8 cellular contexts compared by ENCODE assay signal in genomic region chr22:50218996-50219727, GRCh38. TPM values are rescaled to one million over a fixed set of nuclear protein-coding genes. Genes with fewer than 3 reads are reported as not detected.
DNase-seq lines count a peak whose midpoint lies in the region; ATAC-seq and TF ChIP-seq lines count a peak whose summit lies in the region.

No MANE protein-coding gene starts in this region.

- POLR2A ChIA-PET in naive thymus-derived CD4-positive, alpha-beta T cell (lab: Charles Lee) = interaction anchor here (0.6 to 0.7 kb wide), 2 partner anchors 8 to 401 kb away, joined by 3 to 4 read pairs; no protein-coding TSS in a partner anchor

- H3K4me1 Mint-ChIP-seq in GM23338 (peaks cover 2% of the 10 kb centered on the region; the same call in 2 of the 3 replicates), endodermal cell (no peaks in the 10 kb centered on the region)
- peaks cover 0 to 9% (median 5%) of the 10 kb centered on the region in 7 donors for H3K4me1 Mint-ChIP-seq in naive thymus-derived CD4-positive, alpha-beta T cell

- H3K27me3 ChIP-seq in GM23338 (ENCODE audit: insufficient read depth) (no peaks in the 10 kb centered on the region), endodermal cell (ENCODE audit: control insufficient read depth, insufficient read depth, low read length, poor library complexity, severe bottlenecking) (no peaks in the 10 kb centered on the region)
- H3K27me3 ChIP-seq in naive thymus-derived CD4-positive, alpha-beta T cell (ENCODE audit: control insufficient read depth in 2 of 2, insufficient read depth in 2 of 2, low read length in 2 of 2) = no peaks in the 10 kb centered on the region

- peak; percentile 77 for DNase-seq in GM23338 (ENCODE audit: low spot score)
- DNase-seq in NCI-H226 = peak; percentile 72
- DNase-seq in endodermal cell = peak; percentile 86
- no peak for DNase-seq in naive thymus-derived CD4-positive, alpha-beta T cell
- DNase-seq in middle frontal gyrus (ENCODE audit: extremely low spot score, low spot score) = no peak

- ATAC-seq in GM23338 (peak; percentile 88), HG03025 (IDR thresholded peaks at IDR 0.05; ENCODE audit: low FRiP score, unreplicated experiment) (no peak), GM21619 (IDR thresholded peaks at IDR 0.05; ENCODE audit: unreplicated experiment) (no peak), HG03469 (IDR thresholded peaks at IDR 0.05; ENCODE audit: unreplicated experiment) (no peak)
- ATAC-seq in naive thymus-derived CD4-positive, alpha-beta T cell = peak; percentile 55

- no peaks in the 10 kb centered on the region for H3K9me3 ChIP-seq in endodermal cell (ENCODE audit: control insufficient read depth, low read length)
- no peaks in the 10 kb centered on the region for H3K9me3 ChIP-seq in naive thymus-derived CD4-positive, alpha-beta T cell (ENCODE audit: control insufficient read depth in 2 of 3, low read length in 3 of 3)

- CTCF ChIA-PET in naive thymus-derived CD4-positive, alpha-beta T cell (lab: Charles Lee) = no interaction called here

- H3K27ac Mint-ChIP-seq in GM23338 = no peak overlapping the region
- H3K27ac Mint-ChIP-seq in endodermal cell = no peak overlapping the region
- peak overlapping the region in 1 of 9 donors; percentile 43 for H3K27ac Mint-ChIP-seq in naive thymus-derived CD4-positive, alpha-beta T cell

- no peak for TF ChIP-seq CTCF in GM23338 (conservative IDR thresholded peaks at IDR 0.05; ENCODE audit: low read depth in 2 of 2)
- TF ChIP-seq CTCF in endodermal cell (conservative IDR thresholded peaks at IDR 0.05) = no peak

- H3K4me3 Mint-ChIP-seq in GM23338 (no peak overlapping the region; the same call in 2 of the 3 replicates), endodermal cell (no peak overlapping the region)
- no peak overlapping the region for H3K4me3 Mint-ChIP-seq in naive thymus-derived CD4-positive, alpha-beta T cell

- no peak overlapping the region for H3K9ac ChIP-seq in endodermal cell (ENCODE audit: extremely low read depth, low read length, poor library complexity, severe bottlenecking)

- peaks cover 8% of the 10 kb centered on the region for H4K20me1 ChIP-seq in GM23338 (replicated peaks; ENCODE audit: insufficient read depth)

- 90 to 91% methylated on average over 30 to 42 of the region's 42 CpGs for WGBS in endodermal cell (ENCODE audit: insufficient coverage in 1 of 2, insufficient read length in 1 of 2), 2 experiments

- peaks cover 1% of the 10 kb centered on the region for H3K27me3 Mint-ChIP-seq in GM23338 (ENCODE audit: insufficient read depth, low read depth, poor library complexity)
- no peaks in the 10 kb centered on the region for H3K27me3 Mint-ChIP-seq in endodermal cell (ENCODE audit: insufficient read depth)
- no peaks in the 10 kb centered on the region for H3K27me3 Mint-ChIP-seq in naive thymus-derived CD4-positive, alpha-beta T cell

- H3K4me1 ChIP-seq in GM23338 (ENCODE audit: insufficient read depth) = no peaks in the 10 kb centered on the region; the same call in 1 of the 2 replicates
- no peaks in the 10 kb centered on the region for H3K4me1 ChIP-seq in endodermal cell (ENCODE audit: control insufficient read depth, insufficient read depth, low read length)
- no peaks in the 10 kb centered on the region for H3K4me1 ChIP-seq in naive thymus-derived CD4-positive, alpha-beta T cell (ENCODE audit: control insufficient read depth in 2 of 2, insufficient read depth in 2 of 2, low read length in 2 of 2)

- H3K36me3 ChIP-seq in GM23338 (ENCODE audit: insufficient read depth) (no peaks in the 10 kb centered on the region), endodermal cell (ENCODE audit: control insufficient read depth, insufficient read depth, low read length) (peaks cover 55% of the 10 kb centered on the region)
- peaks cover 7 to 94% (median 28%) of the 10 kb centered on the region in 3 experiments for H3K36me3 ChIP-seq in naive thymus-derived CD4-positive, alpha-beta T cell (ENCODE audit: control insufficient read depth in 2 of 3, insufficient read depth in 3 of 3, low read length in 3 of 3)

- intact Hi-C loops in naive thymus-derived CD4-positive, alpha-beta T cell (cut with micrococcal nuclease) = no loop called here

- no peaks in the 10 kb centered on the region for H3K9me2 ChIP-seq in GM23338 (ENCODE audit: insufficient read depth)

- peaks cover 5% of the 10 kb centered on the region; the same call in 1 of the 2 replicates for H3K79me2 ChIP-seq in GM23338 (replicated peaks; ENCODE audit: insufficient read depth)

- no peak overlapping the region for H3K27ac ChIP-seq in GM23338 (ENCODE audit: low read depth)
- no peak overlapping the region for H3K27ac ChIP-seq in endodermal cell (ENCODE audit: low read depth, low read length)
- no peak overlapping the region for H3K27ac ChIP-seq in naive thymus-derived CD4-positive, alpha-beta T cell (ENCODE audit: low read depth, low read length)

- H3K36me3 Mint-ChIP-seq in GM23338 (ENCODE audit: low read depth) = peaks cover 62% of the 10 kb centered on the region
- H3K36me3 Mint-ChIP-seq in endodermal cell (ENCODE audit: low read depth) = peaks cover 67% of the 10 kb centered on the region
- peaks cover 0 to 21% (median 8%) of the 10 kb centered on the region in 5 donors for H3K36me3 Mint-ChIP-seq in naive thymus-derived CD4-positive, alpha-beta T cell

- no peaks in the 10 kb centered on the region for H3F3A ChIP-seq in GM23338 (replicated peaks; ENCODE audit: low read depth)

- no peak overlapping the region for H3K4me2 ChIP-seq in GM23338

- H3K9me3 Mint-ChIP-seq in GM23338 (no peaks in the 10 kb centered on the region), endodermal cell (no peaks in the 10 kb centered on the region)
- H3K9me3 Mint-ChIP-seq in naive thymus-derived CD4-positive, alpha-beta T cell = no peaks in the 10 kb centered on the region

- H3K4me3 ChIP-seq in GM23338 (no peak overlapping the region), endodermal cell (ENCODE audit: low read length) (no peak overlapping the region)
- no peak overlapping the region for H3K4me3 ChIP-seq in naive thymus-derived CD4-positive, alpha-beta T cell (ENCODE audit: low read length)

- H2AFZ ChIP-seq in GM23338 = no peak overlapping the region

RNA-seq across cellular contexts. Expression of gene SELENOO, which starts 18.4 kb away (rescaled TPM):
- 16.9 and 21.3 TPM in 2 replicates for total RNA-seq in GM23338 (2014; rRNA removed; shearing (Covaris generic))
- 6.8 and 8.6 TPM in 2 replicates for polyA plus RNA-seq in GM23338 (2016; fragmentation: Nextera tagmentation; extraction: Ambion mirVana)
- total RNA-seq in endodermal cell = 10 to 100 TPM; 22.2 to 22.9 TPM
- 17.4 TPM for polyA plus RNA-seq in endodermal cell (2013, experiment 1 of 2)
- 17.2 TPM for polyA plus RNA-seq in endodermal cell (2013, experiment 2 of 2)
- 10 to 100 TPM; 26.7 to 36.6 (median 32.4) TPM for total RNA-seq in naive thymus-derived CD4-positive, alpha-beta T cell
- 1 to 10 TPM; 3.4 to 5.9 TPM for polyA plus RNA-seq in naive thymus-derived CD4-positive, alpha-beta T cell

RNA-seq across cellular contexts. Expression of gene TUBGCP6, which starts 25.7 kb away (rescaled TPM):
- total RNA-seq in GM23338 (2014; rRNA removed; shearing (Covaris generic)) = 32.7 and 47.1 TPM in 2 replicates
- 18.6 TPM in 2 replicates for polyA plus RNA-seq in GM23338 (2016; fragmentation: Nextera tagmentation; extraction: Ambion mirVana)
- 10 to 100 TPM; 43.7 to 46.0 TPM for total RNA-seq in endodermal cell
- 39.7 TPM for polyA plus RNA-seq in endodermal cell (2013, experiment 1 of 2)
- polyA plus RNA-seq in endodermal cell (2013, experiment 2 of 2) = 35.7 TPM
- total RNA-seq in naive thymus-derived CD4-positive, alpha-beta T cell = 100 to 1,000 TPM in 4 of 5 experiments, 10 to 100 TPM in 1; 67.8 to 146 (median 134) TPM
- 10 to 100 TPM; 15.2 to 28.4 TPM for polyA plus RNA-seq in naive thymus-derived CD4-positive, alpha-beta T cell

RNA-seq across cellular contexts. Expression of gene HDAC10, which starts 31.9 kb away (rescaled TPM):
- 32.4 and 41.9 TPM in 2 replicates for total RNA-seq in GM23338 (2014; rRNA removed; shearing (Covaris generic))
- polyA plus RNA-seq in GM23338 (2016; fragmentation: Nextera tagmentation; extraction: Ambion mirVana) = 4.1 and 5.1 TPM in 2 replicates
- 10 to 100 TPM; 57.2 to 62.8 TPM for total RNA-seq in endodermal cell
- 33.2 TPM for polyA plus RNA-seq in endodermal cell (2013, experiment 1 of 2)
- polyA plus RNA-seq in endodermal cell (2013, experiment 2 of 2) = 25.5 TPM
- 100 to 1,000 TPM in 3 of 5 experiments, 10 to 100 TPM in 2; 95.9 to 139 (median 105) TPM for total RNA-seq in naive thymus-derived CD4-positive, alpha-beta T cell
- 1 to 10 TPM; 7.1 to 9.8 TPM for polyA plus RNA-seq in naive thymus-derived CD4-positive, alpha-beta T cell

RNA-seq across cellular contexts. Expression of gene TRABD, which starts 33.4 kb away (rescaled TPM):
- 58.6 and 66.1 TPM in 2 replicates for total RNA-seq in GM23338 (2014; rRNA removed; shearing (Covaris generic))
- 40.8 and 44.1 TPM in 2 replicates for polyA plus RNA-seq in GM23338 (2016; fragmentation: Nextera tagmentation; extraction: Ambion mirVana)
- 10 to 100 TPM; 49.6 to 56.4 TPM for total RNA-seq in endodermal cell
- polyA plus RNA-seq in endodermal cell (2013, experiment 1 of 2) = 34.2 TPM
- 30.6 TPM for polyA plus RNA-seq in endodermal cell (2013, experiment 2 of 2)
- 100 to 1,000 TPM; 106 to 157 (median 124) TPM for total RNA-seq in naive thymus-derived CD4-positive, alpha-beta T cell
- 10 to 100 TPM; 29.4 to 50.0 TPM for polyA plus RNA-seq in naive thymus-derived CD4-positive, alpha-beta T cell

RNA-seq across cellular contexts. Expression of gene MAPK12, which starts 42.3 kb away (rescaled TPM):
- 20.4 and 26.1 TPM in 2 replicates for total RNA-seq in GM23338 (2014; rRNA removed; shearing (Covaris generic))
- 10.4 and 15.8 TPM in 2 replicates for polyA plus RNA-seq in GM23338 (2016; fragmentation: Nextera tagmentation; extraction: Ambion mirVana)
- 10 to 100 TPM; 46.5 to 57.0 TPM for total RNA-seq in endodermal cell
- polyA plus RNA-seq in endodermal cell (2013, experiment 1 of 2) = 14.6 TPM
- 13.5 TPM for polyA plus RNA-seq in endodermal cell (2013, experiment 2 of 2)
- total RNA-seq in naive thymus-derived CD4-positive, alpha-beta T cell = 1 to 10 TPM; 1.7 to 6.2 (median 2.3) TPM
- polyA plus RNA-seq in naive thymus-derived CD4-positive, alpha-beta T cell = under 1 TPM in 1 of 2 donors, not detected in 1; 0.07 TPM

Comparison
In these comparisons a context has a peak if more than half of its experiments do, and no peak if none do; other contexts are left out.
1. ATAC-seq: peak in GM23338 (single experiment) and naive thymus-derived CD4-positive, alpha-beta T cell (single experiment); none in HG03025 (single experiment), GM21619 (single experiment) and HG03469 (single experiment).
2. DNase-seq: peak in GM23338 (single experiment), NCI-H226 (single experiment) and endodermal cell (single experiment); none in naive thymus-derived CD4-positive, alpha-beta T cell (0 of 9) and middle frontal gyrus (single experiment).